ENCODE assay signal across 17 cellular contexts in genomic region chr13:93776936-93777335, GRCh38.
A peak's percentile ranks its signal among the peaks of the same experiment; 100 is the strongest.
DNase-seq lines count a peak whose midpoint lies in the region; ATAC-seq and TF ChIP-seq lines count a peak whose summit lies in the region.
"Had no signal": no experiment of that assay in that cellular context is flagged by ENCODE, and none has a peak within 500 bp of the region (broad histone marks: within the 10 kb centered on the region; RNA-seq: fewer than 3 reads in every experiment).

No MANE protein-coding gene starts in this region.

- intact Hi-C loops in PC-3 (cut with micrococcal nuclease), result loop anchor here (2.0 to 5.0 kb wide), 5 partner anchors 56 to 550 kb away; partner anchors contain the start of gene GPC6
- intact Hi-C loops in heart left ventricle (cut with DNase I), result no loop called here

- H3K4me1 Mint-ChIP-seq in endodermal cell (peaks cover 28% of the 10 kb centered on the region), osteocyte (ENCODE audit: unreplicated experiment) (peaks cover 62% of the 10 kb centered on the region)

- peak overlapping the region; percentile 83 for H3K4me2 ChIP-seq in PC-3 (ENCODE audit: low read length)

- H3K4me3 Mint-ChIP-seq in endodermal cell (no peak overlapping the region), osteocyte (ENCODE audit: unreplicated experiment) (peak overlapping the region; percentile 5)

- TF ChIP-seq CTCF in PC-3 (conservative IDR thresholded peaks at IDR 0.05; ENCODE audit: low read depth, low read length) (no peak), endodermal cell (conservative IDR thresholded peaks at IDR 0.05) (no peak), osteocyte (IDR thresholded peaks at IDR 0.05) (no peak), heart left ventricle (IDR thresholded peaks at IDR 0.05) (no peak)

- TF ChIP-seq POLR2A in heart left ventricle (IDR thresholded peaks at IDR 0.05), result no peak

- H3K79me2 ChIP-seq in PC-3 (ENCODE audit: low read length), result no peaks in the 10 kb centered on the region

- CTCF ChIA-PET in PC-3 (lab: Charles Lee), result no interaction called here

- H3K9ac ChIP-seq in PC-3 (ENCODE audit: low read length) (peak overlapping the region; percentile 37; the same call in 1 of the 2 replicates), endodermal cell (ENCODE audit: extremely low read depth, low read length, poor library complexity, severe bottlenecking) (no peak overlapping the region)

- peak overlapping the region; percentile 2 for H3K27ac Mint-ChIP-seq in endodermal cell
- H3K27ac Mint-ChIP-seq in osteocyte (ENCODE audit: unreplicated experiment), result peak overlapping the region; percentile 96

- no peaks in the 10 kb centered on the region for H4K20me1 ChIP-seq in PC-3 (ENCODE audit: low read length)

- 84 to 100% methylated on average over 2 to 5 of the region's 5 CpGs for WGBS in endodermal cell (ENCODE audit: insufficient coverage in 1 of 2, insufficient read length in 1 of 2), 2 experiments
- WGBS in heart left ventricle, 4 donors, result 64 to 71% (median 67%) methylated on average over 5 of the region's 5 CpGs

- H2AFZ ChIP-seq in PC-3 (ENCODE audit: low read length), result peak overlapping the region; percentile 54

- H3K4me1 ChIP-seq in PC-3 (ENCODE audit: insufficient read depth, low read length), result peaks cover 49% of the 10 kb centered on the region
- peaks cover 10% of the 10 kb centered on the region for H3K4me1 ChIP-seq in endodermal cell (ENCODE audit: control insufficient read depth, insufficient read depth, low read length)
- H3K4me1 ChIP-seq in heart left ventricle, result peaks cover 0 to 2% (median 0%) of the 10 kb centered on the region in 12 donors
- H3K4me1 ChIP-seq: left ventricle myocardium inferior, prostate gland had no signal

- H3K9me3 ChIP-seq in PC-3 (ENCODE audit: low read length), result no peaks in the 10 kb centered on the region
- no peaks in the 10 kb centered on the region for H3K9me3 ChIP-seq in endodermal cell (ENCODE audit: control insufficient read depth, low read length)
- H3K9me3 ChIP-seq in heart left ventricle, result no peaks in the 10 kb centered on the region
- H3K9me3 ChIP-seq: left ventricle myocardium inferior, prostate gland had no signal

- H3K36me3 ChIP-seq in PC-3 (ENCODE audit: low read depth, low read length), result no peaks in the 10 kb centered on the region
- H3K36me3 ChIP-seq in endodermal cell (ENCODE audit: control insufficient read depth, insufficient read depth, low read length), result no peaks in the 10 kb centered on the region
- no peaks in the 10 kb centered on the region for H3K36me3 ChIP-seq in heart left ventricle
- H3K36me3 ChIP-seq: left ventricle myocardium inferior, prostate gland had no signal

- H3K9me3 Mint-ChIP-seq in endodermal cell (no peaks in the 10 kb centered on the region), osteocyte (ENCODE audit: unreplicated experiment) (no peaks in the 10 kb centered on the region)

- ATAC-seq in PC-3 (peak; percentile 42), heart left ventricle (no peak)
- ATAC-seq: activated CD4-positive, CD25-positive, alpha-beta regulatory T cell treated with anti-CD3 and anti-CD28 coated beads, Interleukin-2, amount 50 U/mL, for 24 hours had no signal

- no peaks in the 10 kb centered on the region for H3K9me2 ChIP-seq in PC-3 (replicated peaks; ENCODE audit: low read length)

- H3K27ac ChIP-seq in PC-3 (ENCODE audit: low read length) (peak overlapping the region; percentile 86), endodermal cell (ENCODE audit: low read depth, low read length) (no peak overlapping the region), heart left ventricle (peak overlapping the region in 1 of 12 donors; percentile 49), substantia nigra (ENCODE audit: low read depth, low read length, poor library complexity, severe bottlenecking) (no peak overlapping the region)
- H3K27ac ChIP-seq: left ventricle myocardium inferior, prostate gland had no signal

- no peaks in the 10 kb centered on the region for H3F3A ChIP-seq in PC-3 (ENCODE audit: low read length, unreplicated experiment)

- no peaks in the 10 kb centered on the region for H3K36me3 Mint-ChIP-seq in endodermal cell (ENCODE audit: low read depth)
- H3K36me3 Mint-ChIP-seq in osteocyte (ENCODE audit: unreplicated experiment), result peaks cover 4% of the 10 kb centered on the region

- DNase-seq in EH (ENCODE audit: low read depth), result peak; percentile 72
- DNase-seq in PC-3, result peak; percentile 65
- DNase-seq in endodermal cell, result no peak
- no peak for DNase-seq in osteocyte (ENCODE audit: extremely low spot score, unreplicated experiment)
- DNase-seq in NCI-H345 (lab: John Stamatoyannopoulos, UW), result no peak
- no peak for DNase-seq in heart left ventricle
- no peak for DNase-seq in substantia nigra (lab: John Stamatoyannopoulos, UW)
- no peak for DNase-seq in stimulated activated CD4-positive, alpha-beta T cell treated with anti-CD3 and anti-CD28 coated beads, Interleukin-4, amount 100 ng/mL, for 1 hour
- DNase-seq: activated effector memory CD4-positive, alpha-beta T cell treated with Interleukin-2 at 50 U/mL for 16 hours; anterior cingulate cortex; C1 segment of cervical spinal cord; left ventricle myocardium inferior; NCI-H774; stimulated activated CD4-positive, alpha-beta T cell treated with anti-CD3 and anti-CD28 coated beads, Interleukin-15, amount 100 ng/mL, for 24 hours; T-helper 2 cell had no signal

- H3K4me3 ChIP-seq in PC-3 (ENCODE audit: low read length), result peak overlapping the region; percentile 50; the same call in 1 of the 2 replicates
- H3K4me3 ChIP-seq in endodermal cell (ENCODE audit: low read length), result no peak overlapping the region
- no peak overlapping the region for H3K4me3 ChIP-seq in heart left ventricle
- H3K4me3 ChIP-seq: left ventricle myocardium inferior, prostate gland had no signal

- no TSS peak for BruUV-seq in PC-3 (replicated peaks; lab: Mats Ljungman, UMichigan)

- H3K27me3 ChIP-seq in PC-3 (ENCODE audit: low read length) (no peaks in the 10 kb centered on the region), endodermal cell (ENCODE audit: control insufficient read depth, insufficient read depth, low read length, poor library complexity, severe bottlenecking) (no peaks in the 10 kb centered on the region), heart left ventricle (no peaks in the 10 kb centered on the region)

- POLR2A ChIA-PET in PC-3 (lab: Charles Lee; ENCODE audit: unreplicated experiment), result no interaction called here

- H3K27me3 Mint-ChIP-seq in endodermal cell (ENCODE audit: insufficient read depth) (no peaks in the 10 kb centered on the region), osteocyte (ENCODE audit: unreplicated experiment) (no peaks in the 10 kb centered on the region)

Comparison
In these comparisons a context has a peak if more than half of its experiments do, and no peak if none do; other contexts are left out.
1. DNase-seq: peak in EH (single experiment) and PC-3 (single experiment); none in endodermal cell (single experiment), osteocyte (single experiment), NCI-H345 (single experiment), heart left ventricle (0 of 5), substantia nigra (0 of 49) and stimulated activated CD4-positive, alpha-beta T cell treated with anti-CD3 and anti-CD28 coated beads, Interleukin-4, amount 100 ng/mL, for 1 hour (single experiment).